In genomic region chr17:76000755-76001521, GRCh38 we compare ENCODE assay signal across 10 cellular contexts. TPM values are rescaled to one million over a fixed set of nuclear protein-coding genes. Genes with fewer than 3 reads are reported as not detected.
DNase-seq lines count a peak whose midpoint lies in the region; TF ChIP-seq lines count a peak whose summit lies in the region.
"Had no signal": no experiment of that assay in that cellular context is flagged by ENCODE, and none has a peak within 500 bp of the region (broad histone marks: within the 10 kb centered on the region; RNA-seq: fewer than 3 reads in every experiment).

Gene CDK3, plus strand, starts transcription at chr17:76000855. Its CDS starts 571 bp downstream, at chr17:76001426.

- peaks cover 15% of the 10 kb centered on the region for H3K4me1 ChIP-seq in KMS-11 (ENCODE audit: low read depth, poor library complexity, severe bottlenecking)
- peaks cover 19 to 21% of the 10 kb centered on the region in 2 experiments for H3K4me1 ChIP-seq in trophoblast cell (ENCODE audit: control insufficient read depth in 1 of 2, insufficient read depth in 2 of 2, low read length in 2 of 2)

- peak within 1 kb of the TSS; percentile 1 for H2BK120ac ChIP-seq in trophoblast cell (ENCODE audit: insufficient read depth, low read length, poor library complexity)

- peak within 1 kb of the TSS; percentile 18 for H3K23ac ChIP-seq in trophoblast cell (ENCODE audit: low read length)

- H3K36me3 Mint-ChIP-seq in CD14-positive monocyte (peaks cover 30 to 51% of the 10 kb centered on the region in 2 donors), endothelial cell (ENCODE audit: low read depth, unreplicated experiment) (peaks cover 21% of the 10 kb centered on the region)

- H4K12ac ChIP-seq in trophoblast cell (ENCODE audit: low read depth, low read length): peak within 1 kb of the TSS; percentile 3

- H3K4me1 Mint-ChIP-seq in CD14-positive monocyte (peaks cover 20% of the 10 kb centered on the region), endothelial cell (ENCODE audit: unreplicated experiment) (peaks cover 12% of the 10 kb centered on the region)

- H3K27me3 ChIP-seq in KMS-11 (ENCODE audit: insufficient read depth, low read depth) (no peaks in the 10 kb centered on the region), trophoblast cell (ENCODE audit: insufficient read depth, low read length) (no peaks in the 10 kb centered on the region)

- H3K27ac ChIP-seq in KMS-11 (no peak within 1 kb of the TSS), trophoblast cell (ENCODE audit: low read depth, low read length) (peak within 1 kb of the TSS; percentile 15)

- H4K91ac ChIP-seq in trophoblast cell (ENCODE audit: low read depth, low read length): peak within 1 kb of the TSS; percentile 20

- H3K9ac ChIP-seq in KMS-11 (no peak within 1 kb of the TSS), trophoblast cell (ENCODE audit: low read length) (no peak within 1 kb of the TSS)

- peaks cover 11% of the 10 kb centered on the region for H3K79me1 ChIP-seq in trophoblast cell (ENCODE audit: low read length)

- H4K20me1 ChIP-seq in KMS-11 (ENCODE audit: insufficient read depth): no peaks in the 10 kb centered on the region

- in situ Hi-C loops in GM13976 (cut with MboI; ENCODE audit: low sequenced_read_pairs, unreplicated experiment): loop anchor here (10.0 kb wide), 1 partner anchor 294 kb away; no protein-coding TSS in a partner anchor

- no peak within 1 kb of the TSS; the same call in 1 of the 2 replicates for H3K4me2 ChIP-seq in KMS-11
- no peak within 1 kb of the TSS for H3K4me2 ChIP-seq in trophoblast cell (ENCODE audit: low read length)

- H2AK5ac ChIP-seq in trophoblast cell (ENCODE audit: low read length): peak within 1 kb of the TSS; percentile 3

- peak within 1 kb of the TSS; percentile 50 for H4K8ac ChIP-seq in trophoblast cell (ENCODE audit: low read depth, low read length)

- no peak within 1 kb of the TSS for H3K4me3 ChIP-seq in KMS-11 (IDR thresholded peaks at IDR 0.05; ENCODE audit: insufficient read depth, low read depth, low read length)
- no peak within 1 kb of the TSS for H3K4me3 ChIP-seq in trophoblast cell (ENCODE audit: low read depth, low read length)

- H3K36me3 ChIP-seq in KMS-11 (ENCODE audit: insufficient read depth) (no peaks in the 10 kb centered on the region), trophoblast cell (ENCODE audit: control insufficient read depth in 1 of 2, insufficient read depth in 2 of 2, low read length in 2 of 2) (peaks cover 15 to 25% of the 10 kb centered on the region in 2 experiments)

- H3K79me2 ChIP-seq in KMS-11 (ENCODE audit: insufficient read depth, low read depth): no peaks in the 10 kb centered on the region
- peaks cover 2% of the 10 kb centered on the region for H3K79me2 ChIP-seq in trophoblast cell (ENCODE audit: control insufficient read depth, insufficient read depth, low read length, poor library complexity)

- H3K27me3 Mint-ChIP-seq in CD14-positive monocyte (ENCODE audit: low read depth in 3 of 3): peaks cover 0 to 2% (median 0%) of the 10 kb centered on the region in 3 donors
- H3K27me3 Mint-ChIP-seq in endothelial cell (ENCODE audit: unreplicated experiment): peaks cover 3% of the 10 kb centered on the region
- H3K27me3 Mint-ChIP-seq: activated CD4-positive, alpha-beta T cell treated with anti-CD3 and anti-CD28 coated beads, Interleukin-2, amount 10 ng/mL, durations not matched to agents 24 days and 14 days had no signal

- no peak within 1 kb of the TSS for H2BK12ac ChIP-seq in trophoblast cell (ENCODE audit: low read length)

- no CpG with 5 or more reads among the region's 21 CpGs for WGBS in trophoblast cell (ENCODE audit: extremely low coverage, insufficient coverage, insufficient read length)

- no peak within 1 kb of the TSS for H3K4me3 Mint-ChIP-seq in CD14-positive monocyte
- H3K4me3 Mint-ChIP-seq in endothelial cell (ENCODE audit: unreplicated experiment): no peak within 1 kb of the TSS
- H3K4me3 Mint-ChIP-seq: activated CD4-positive, alpha-beta T cell treated with anti-CD3 and anti-CD28 coated beads, Interleukin-2, amount 10 ng/mL, durations not matched to agents 24 days and 14 days had no signal

- H3K18ac ChIP-seq in trophoblast cell (ENCODE audit: low read length): peak within 1 kb of the TSS; percentile 35

- H3K4ac ChIP-seq in trophoblast cell (ENCODE audit: low read depth, low read length): no peak within 1 kb of the TSS

- no peaks in the 10 kb centered on the region for H3K9me3 Mint-ChIP-seq in CD14-positive monocyte
- peaks cover 4% of the 10 kb centered on the region for H3K9me3 Mint-ChIP-seq in endothelial cell (ENCODE audit: unreplicated experiment)
- H3K9me3 Mint-ChIP-seq: activated CD4-positive, alpha-beta T cell treated with anti-CD3 and anti-CD28 coated beads, Interleukin-2, amount 10 ng/mL, durations not matched to agents 24 days and 14 days had no signal

- peak within 1 kb of the TSS in 3 of 7 donors; percentile 6 to 23 (median 14) for H3K27ac Mint-ChIP-seq in CD14-positive monocyte
- no peak within 1 kb of the TSS for H3K27ac Mint-ChIP-seq in endothelial cell (ENCODE audit: unreplicated experiment)
- H3K27ac Mint-ChIP-seq: activated CD4-positive, alpha-beta T cell treated with anti-CD3 and anti-CD28 coated beads, Interleukin-2, amount 10 ng/mL, durations not matched to agents 24 days and 14 days had no signal

- TF ChIP-seq CTCF in CD14-positive monocyte (IDR thresholded peaks at IDR 0.05) (peak; percentile 71), KMS-11 (conservative IDR thresholded peaks at IDR 0.05; ENCODE audit: low read depth, low read length) (peak; percentile 53), endothelial cell (IDR thresholded peaks at IDR 0.05; ENCODE audit: unreplicated experiment) (peak; percentile 64), GM13976 (IDR thresholded peaks at IDR 0.05; ENCODE audit: borderline replicate concordance, control extremely low read depth, extremely low read depth, insufficient read depth, missing control alignments) (no peak)

- intact Hi-C loops in CD14-positive monocyte (cut with micrococcal nuclease): no loop called here
- intact Hi-C loops in posterior vena cava (cut with DNase I): no loop called here

- H2AFZ ChIP-seq in KMS-11 (ENCODE audit: low read depth) (peak within 1 kb of the TSS; percentile 41; the same call in 1 of the 2 replicates), trophoblast cell (ENCODE audit: insufficient read depth, low read length, poor library complexity) (no peak within 1 kb of the TSS)

- no peak within 1 kb of the TSS for H2BK5ac ChIP-seq in trophoblast cell (ENCODE audit: low read depth, low read length, poor library complexity)

- H3K14ac ChIP-seq in trophoblast cell (ENCODE audit: low read length): peak within 1 kb of the TSS; percentile 24

- no peak for DNase-seq in CD14-positive monocyte (ENCODE audit: low spot score)
- DNase-seq in endothelial cell (ENCODE audit: low spot score): no peak
- no peak for DNase-seq in trophoblast cell
- no peak for DNase-seq in posterior vena cava (ENCODE audit: low spot score)
- DNase-seq in effector CD4-positive, alpha-beta T cell: no peak
- no peak for DNase-seq in stimulated activated CD4-positive, alpha-beta T cell treated with anti-CD3 and anti-CD28 coated beads, Interleukin-4, amount 100 ng/mL, for 24 hours
- no peak for DNase-seq in GM13976 (ENCODE audit: low spot score)
- DNase-seq: NCI-H1436 treated with DMSO at 0.1 percent for 48 hours had no signal

- peaks cover 7% of the 10 kb centered on the region for H3K9me3 ChIP-seq in trophoblast cell (ENCODE audit: insufficient read depth, low read depth, low read length)

RNA-seq across cellular contexts. Expression of gene CDK3, which starts in this region (rescaled TPM):
- polyA plus RNA-seq in CD14-positive monocyte: not detected
- 8.4 TPM for total RNA-seq in endothelial cell (ENCODE audit: unreplicated experiment)
- 7.5 and 8.6 TPM in 2 replicates for polyA plus RNA-seq in trophoblast cell (2013)
- 1 to 10 TPM; 2.9 to 4.9 TPM for total RNA-seq in posterior vena cava
